28 cellular contexts compared by ENCODE assay signal in the genomic region with DNA sequence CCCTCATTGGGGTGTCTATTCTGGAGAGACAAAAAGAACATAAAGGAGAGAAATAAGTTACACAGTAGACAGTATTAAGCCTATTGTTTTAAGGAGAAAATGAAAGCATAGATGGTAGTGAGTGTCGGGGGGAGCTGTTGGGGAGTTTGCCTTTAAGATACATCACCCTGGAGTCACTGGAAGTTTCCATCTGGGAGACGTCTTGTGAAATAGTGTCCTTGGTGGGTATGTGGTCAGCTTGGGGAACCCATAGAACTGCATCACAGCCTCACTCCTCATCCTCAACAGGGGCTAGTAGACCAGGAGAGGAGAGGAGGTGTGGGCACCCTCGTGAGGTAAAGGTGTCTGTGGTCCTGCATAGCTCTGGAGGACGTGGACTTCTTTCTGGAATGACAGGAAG.
DNase-seq lines count a peak whose midpoint lies in the region; ATAC-seq, FAIRE-seq and TF ChIP-seq lines count a peak whose summit lies in the region.
"Had no signal": no experiment of that assay in that cellular context is flagged by ENCODE, and none has a peak within 500 bp of the region (broad histone marks: within the 10 kb centered on the region; RNA-seq: fewer than 3 reads in every experiment).

No MANE protein-coding gene starts in this region.

- ATAC-seq in left colon, result peak; percentile 33
- no peak for ATAC-seq in CD8-positive, alpha-beta T cell
- ATAC-seq: activated T-cell treated with anti-CD3 and anti-CD28 coated beads, Interleukin-2, amount 50 U/mL, for 4 hours had no signal

- H3K4me3 ChIP-seq in astrocyte (ENCODE audit: insufficient read depth, low read depth, low read length) (no peak overlapping the region), sigmoid colon (peak overlapping the region in 2 of 4 donors; percentile 11 to 23)
- no peak overlapping the region for H3K4me3 ChIP-seq in CD8-positive, alpha-beta T cell (ENCODE audit: low read depth, low read length)
- H3K4me3 ChIP-seq: ovary, smooth muscle cell, thoracic aorta had no signal

- TF ChIP-seq CTCF in C4-2B (conservative IDR thresholded peaks at IDR 0.05) (no peak), astrocyte (IDR thresholded peaks at IDR 0.05; ENCODE audit: insufficient read depth, low read depth, low read length) (no peak), sigmoid colon (IDR thresholded peaks at IDR 0.05) (no peak)
- no peak for TF ChIP-seq CTCF in CD8-positive, alpha-beta T cell (IDR thresholded peaks at IDR 0.05)

- DNase-seq in astrocyte (ENCODE audit: low read depth), result no peak
- no peak for DNase-seq in left colon
- no peak for DNase-seq in sigmoid colon
- DNase-seq in amygdala (lab: John Stamatoyannopoulos, UW), result no peak
- no peak for DNase-seq in GOT3 (lab: John Stamatoyannopoulos, UW)
- no peak for DNase-seq in CD8-positive, alpha-beta T cell
- no peak for DNase-seq in DMS 273 treated with DMSO at 0.1 percent for 48 hours (lab: John Stamatoyannopoulos, UW)
- DNase-seq: activated CD4-positive, alpha-beta T cell treated with anti-CD3 and anti-CD28 coated beads, Interleukin-2, amount 50 U/mL, for 1 hour; activated CD4-positive, CD25-positive, alpha-beta regulatory T cell; activated gamma-delta T cell; activated T-cell treated with anti-CD3 and anti-CD28 coated beads, Interleukin-2, amount 50 U/mL, for 4 hours; BE2C; brain microvascular endothelial cell; H7; MM.1S; NCI-H524; nephron progenitor cell; stimulated activated CD4-positive, alpha-beta T cell treated with anti-CD3 and anti-CD28 coated beads, Interleukin-1b, Interleukin-23, amount 100 ng/mL, for 48 hours; stimulated activated naive CD4-positive, alpha-beta T cell treated with Interleukin-2 at 50 U/mL for 16 hours; T-helper 1 cell had no signal

- peaks cover 4% of the 10 kb centered on the region for H3K9me3 ChIP-seq in astrocyte (ENCODE audit: insufficient read depth, low read depth, low read length)
- no peaks in the 10 kb centered on the region for H3K9me3 ChIP-seq in sigmoid colon
- no peaks in the 10 kb centered on the region for H3K9me3 ChIP-seq in CD8-positive, alpha-beta T cell (ENCODE audit: low read length)
- H3K9me3 ChIP-seq: BE2C, ovary, thoracic aorta had no signal

- H2AFZ ChIP-seq in astrocyte (ENCODE audit: low read depth, low read length), result no peak overlapping the region

- H4K20me1 ChIP-seq in astrocyte (ENCODE audit: insufficient read depth, low read length), result no peaks in the 10 kb centered on the region

- intact Hi-C loops in left colon (cut with DNase I, micrococcal nuclease), result no loop called here
- intact Hi-C loops in sigmoid colon (cut with DNase I), result loop anchor here (5.0 kb wide), 2 partner anchors 35 to 60 kb away; partner anchors contain the start of gene RNF144A
- intact Hi-C loops in CD8-positive, alpha-beta T cell (cut with DNase I, micrococcal nuclease), result no loop called here

- no peaks in the 10 kb centered on the region for H3K27me3 Mint-ChIP-seq in astrocyte (ENCODE audit: low read depth, unreplicated experiment)
- no peaks in the 10 kb centered on the region for H3K27me3 Mint-ChIP-seq in CD8-positive, alpha-beta T cell (ENCODE audit: low read depth)

- H3K79me2 ChIP-seq in astrocyte (ENCODE audit: insufficient read depth, low read length), result no peaks in the 10 kb centered on the region

- no peak overlapping the region for H3K9ac ChIP-seq in astrocyte (ENCODE audit: low read length)
- H3K9ac ChIP-seq: KMS-11 had no signal

- WGBS in sigmoid colon, 2 donors, result 36 to 73% methylated on average over 4 of the region's 4 CpGs

- no peak overlapping the region for H3K4me3 Mint-ChIP-seq in astrocyte (ENCODE audit: unreplicated experiment)
- no peak overlapping the region for H3K4me3 Mint-ChIP-seq in CD8-positive, alpha-beta T cell
- H3K4me3 Mint-ChIP-seq: activated T-cell treated with anti-CD3 and anti-CD28 coated beads, Interleukin-2, amount 50 U/mL, for 4 hours; nephron progenitor cell had no signal

- CTCF ChIA-PET in CD8-positive, alpha-beta T cell (lab: Charles Lee), result interaction anchor here (1.3 to 2.0 kb wide), 3 partner anchors 11 to 67 kb away, joined by 3 to 5 read pairs (median 4); no protein-coding TSS in a partner anchor

- peak overlapping the region; percentile 80 for H3K27ac ChIP-seq in C4-2B
- no peak overlapping the region for H3K27ac ChIP-seq in astrocyte (ENCODE audit: low read depth, low read length)
- H3K27ac ChIP-seq in sigmoid colon, result peak overlapping the region in 3 of 4 donors; percentile 66 to 81 (median 73)
- H3K27ac ChIP-seq in CD8-positive, alpha-beta T cell (ENCODE audit: low read depth, low read length), result no peak overlapping the region
- H3K27ac ChIP-seq: brain microvascular endothelial cell, HL-60, KMS-11, ovary, RWPE1, thoracic aorta had no signal

- peaks cover 16% of the 10 kb centered on the region for H3K4me1 ChIP-seq in astrocyte (ENCODE audit: insufficient read depth, low read length)
- H3K4me1 ChIP-seq in sigmoid colon, result peaks cover 0 to 24% (median 13%) of the 10 kb centered on the region in 4 donors
- no peaks in the 10 kb centered on the region for H3K4me1 ChIP-seq in CD8-positive, alpha-beta T cell (ENCODE audit: insufficient read depth, low read length)

- FAIRE-seq in astrocyte (lab: Jason Lieb, UNC), result no peak
- FAIRE-seq: GM12892 had no signal

- no peaks in the 10 kb centered on the region for H3K4me1 Mint-ChIP-seq in astrocyte (ENCODE audit: low read depth, unreplicated experiment)
- H3K4me1 Mint-ChIP-seq in CD8-positive, alpha-beta T cell (ENCODE audit: low read depth), result peaks cover 29% of the 10 kb centered on the region

- H3K27me3 ChIP-seq in astrocyte (ENCODE audit: insufficient read depth, low read length) (no peaks in the 10 kb centered on the region), sigmoid colon (no peaks in the 10 kb centered on the region)
- no peaks in the 10 kb centered on the region for H3K27me3 ChIP-seq in CD8-positive, alpha-beta T cell (ENCODE audit: insufficient read depth, low read length)
- H3K27me3 ChIP-seq: BE2C, brain microvascular endothelial cell, ovary had no signal

- peaks cover 13% of the 10 kb centered on the region for H3K9me3 Mint-ChIP-seq in astrocyte (ENCODE audit: unreplicated experiment)
- H3K9me3 Mint-ChIP-seq in CD8-positive, alpha-beta T cell, result no peaks in the 10 kb centered on the region
- H3K9me3 Mint-ChIP-seq: activated T-cell treated with anti-CD3 and anti-CD28 coated beads, Interleukin-2, amount 50 U/mL, for 4 hours had no signal

- peak overlapping the region; percentile 27 for H3K4me2 ChIP-seq in astrocyte (ENCODE audit: low read length)
- H3K4me2 ChIP-seq: KMS-11, smooth muscle cell had no signal

- no peak for TF ChIP-seq EP300 in sigmoid colon (IDR thresholded peaks at IDR 0.05)

- POLR2A ChIA-PET in CD8-positive, alpha-beta T cell (lab: Charles Lee), result no interaction called here

- H3K36me3 ChIP-seq in astrocyte (ENCODE audit: insufficient read depth, low read length) (no peaks in the 10 kb centered on the region), sigmoid colon (no peaks in the 10 kb centered on the region)
- no peaks in the 10 kb centered on the region for H3K36me3 ChIP-seq in CD8-positive, alpha-beta T cell (ENCODE audit: insufficient read depth, low read length)
- H3K36me3 ChIP-seq: brain microvascular endothelial cell, ovary, thoracic aorta had no signal

- no peak overlapping the region for H3K27ac Mint-ChIP-seq in astrocyte (ENCODE audit: unreplicated experiment)
- H3K27ac Mint-ChIP-seq in CD8-positive, alpha-beta T cell, result no peak overlapping the region
- H3K27ac Mint-ChIP-seq: nephron progenitor cell had no signal

- no peak for TF ChIP-seq POLR2A in sigmoid colon (IDR thresholded peaks at IDR 0.05)

- peaks cover 13% of the 10 kb centered on the region for H3K36me3 Mint-ChIP-seq in astrocyte (ENCODE audit: low read depth, unreplicated experiment)
- H3K36me3 Mint-ChIP-seq in CD8-positive, alpha-beta T cell, result peaks cover 68% of the 10 kb centered on the region

Comparison
In these comparisons a context has a peak if more than half of its experiments do, and no peak if none do; other contexts are left out.
1. H3K27ac ChIP-seq: peak in C4-2B (single experiment) and sigmoid colon (3 of 4); none in astrocyte (single experiment) and CD8-positive, alpha-beta T cell (single experiment).